1 cellular context compared by ENCODE assay signal in genomic region chr1:186783193-186783592, GRCh38.
TF ChIP-seq lines count a peak whose summit lies in the region.

No MANE protein-coding gene starts in this region.

TF ChIP-seq in HepG2, 621 proteins besides CTCF, POLR2A, EP300 and RAD21:
- no peak for TF ChIP-seq ZBTB37 (CRISPR knock-in tag; IDR thresholded peaks at IDR 0.05)
- TF ChIP-seq GZF1 (CRISPR knock-in tag; IDR thresholded peaks at IDR 0.05), result no peak
- TF ChIP-seq SNAI1 (CRISPR knock-in tag; IDR thresholded peaks at IDR 0.05; ENCODE audit: borderline replicate concordance), result no peak
